Comparison of ENCODE assay signal across 8 cellular contexts in genomic region chr1:50348449-50349241, GRCh38.
A peak's percentile ranks its signal among the peaks of the same experiment; 100 is the strongest.
DNase-seq lines count a peak whose midpoint lies in the region; ATAC-seq and TF ChIP-seq lines count a peak whose summit lies in the region.

No MANE protein-coding gene starts in this region.

- H3K4me1 ChIP-seq in BLaER1 treated with 17β-estradiol and CSF1 and Interleukin-3, amounts not matched to agents 10 nM and 100 nM = peaks cover 39 to 68% (median 55%) of the 10 kb centered on the region in 10 experiments
- H3K4me1 ChIP-seq in OCI-LY3 (ENCODE audit: low read length) (no peaks in the 10 kb centered on the region), right cardiac atrium (ENCODE audit: control insufficient read depth, insufficient read depth, low read length) (no peaks in the 10 kb centered on the region)

- H3K4me2 ChIP-seq in BLaER1 treated with 17β-estradiol and CSF1 and Interleukin-3, amounts not matched to agents 10 nM and 100 nM = peak overlapping the region; percentile 67 to 87 (median 78); a peak in 20 of 22 replicates
- no peak overlapping the region for H3K4me2 ChIP-seq in OCI-LY3 (ENCODE audit: low read length)

- no peak overlapping the region for H2AFZ ChIP-seq in OCI-LY3 (ENCODE audit: low read depth, low read length)

- ATAC-seq in right cardiac atrium (peak; percentile 66 to 75), sciatic nerve (peak; percentile 65), GM18505 (IDR thresholded peaks at IDR 0.05; ENCODE audit: unreplicated experiment) (no peak)

- H3K27ac ChIP-seq in BLaER1 treated with 17β-estradiol and CSF1 and Interleukin-3, amounts not matched to agents 10 nM and 100 nM = peak overlapping the region in 4 of 11 experiments; percentile 58 to 74 (median 69); a peak in 8 of 22 replicates
- H3K27ac ChIP-seq in OCI-LY3 (ENCODE audit: low read length) = no peak overlapping the region
- no peak overlapping the region for H3K27ac ChIP-seq in right cardiac atrium (ENCODE audit: low read length)

- TF ChIP-seq CTCF in GM13976 (IDR thresholded peaks at IDR 0.05; ENCODE audit: borderline replicate concordance, control extremely low read depth, extremely low read depth, insufficient read depth, missing control alignments) = peak; percentile 82
- peak; percentile 70 for TF ChIP-seq CTCF in OCI-LY3 (IDR thresholded peaks at IDR 0.05; ENCODE audit: low read depth, low read length)

- peak; percentile 74 for DNase-seq in GM13976 (ENCODE audit: low spot score)
- peak in 45 of 76 experiments; percentile 3 to 68 (median 23) for DNase-seq in HUDEP-2 (lab: John Stamatoyannopoulos, UW; ENCODE audit: unreplicated experiment in 76 of 76)
- DNase-seq in amniotic stem cell (lab: John Stamatoyannopoulos, UW) = peak; percentile 32
- DNase-seq in right cardiac atrium = peak; percentile 47 to 63 (median 55)
- no peak for DNase-seq in sciatic nerve (ENCODE audit: low spot score)

- peaks cover 0 to 7% (median 0%) of the 10 kb centered on the region in 11 experiments; a peak in 2 of 22 replicates for H3K27me3 ChIP-seq in BLaER1 treated with 17β-estradiol and CSF1 and Interleukin-3, amounts not matched to agents 10 nM and 100 nM
- H3K27me3 ChIP-seq in OCI-LY3 (ENCODE audit: low read depth, low read length) (peaks cover 7% of the 10 kb centered on the region; the same call in 1 of the 2 replicates), right cardiac atrium (ENCODE audit: control insufficient read depth, insufficient read depth) (no peaks in the 10 kb centered on the region)

- H3K4me3 ChIP-seq in BLaER1 treated with 17β-estradiol and CSF1 and Interleukin-3, amounts not matched to agents 10 nM and 100 nM = no peak overlapping the region
- H3K4me3 ChIP-seq in OCI-LY3 (ENCODE audit: low read length) (no peak overlapping the region), right cardiac atrium (ENCODE audit: low read length) (no peak overlapping the region)

- no peak for TF ChIP-seq POLR2A in GM18505 (IDR thresholded peaks at IDR 0.05; ENCODE audit: borderline replicate concordance, extremely low read depth, insufficient read depth, insufficient read length)

- WGBS in right cardiac atrium = 20% methylated on average over 5 of the region's 5 CpGs

- intact Hi-C loops in right cardiac atrium (cut with DNase I) (no loop called here), sciatic nerve (cut with DNase I) (no loop called here)

- no peaks in the 10 kb centered on the region for H3K36me3 ChIP-seq in BLaER1 treated with 17β-estradiol and CSF1 and Interleukin-3, amounts not matched to agents 10 nM and 100 nM
- H3K36me3 ChIP-seq in OCI-LY3 (replicated peaks; ENCODE audit: low read depth, low read length) = no peaks in the 10 kb centered on the region

- H3K79me2 ChIP-seq in OCI-LY3 (ENCODE audit: low read length) = no peaks in the 10 kb centered on the region

- H4K20me1 ChIP-seq in BLaER1 treated with 17β-estradiol and CSF1 and Interleukin-3, amounts not matched to agents 10 nM and 100 nM = 0 out of 22 replicates have a peak, but pooled peaks cover 0 to 15% (median 0%) of the 10 kb centered on the region in 11 experiments
- H4K20me1 ChIP-seq in OCI-LY3 (ENCODE audit: insufficient read depth, low read length) = no peaks in the 10 kb centered on the region

- H3K9ac ChIP-seq in BLaER1 treated with 17β-estradiol and CSF1 and Interleukin-3, amounts not matched to agents 10 nM and 100 nM = peak overlapping the region in 4 of 11 experiments; percentile 19 to 44 (median 28); a peak in 3 of 22 replicates
- H3K9ac ChIP-seq in OCI-LY3 (ENCODE audit: low read length) = no peak overlapping the region

- peaks cover 0 to 9% (median 4%) of the 10 kb centered on the region in 11 experiments; a peak in 7 of 22 replicates for H3K9me3 ChIP-seq in BLaER1 treated with 17β-estradiol and CSF1 and Interleukin-3, amounts not matched to agents 10 nM and 100 nM (replicated peaks in 1 of 11)
- H3K9me3 ChIP-seq in OCI-LY3 (ENCODE audit: insufficient read depth, low read length) = no peaks in the 10 kb centered on the region
- H3K9me3 ChIP-seq in right cardiac atrium (ENCODE audit: control insufficient read depth, low read length) = peaks cover 2% of the 10 kb centered on the region

- in situ Hi-C loops in GM13976 (cut with MboI; ENCODE audit: low sequenced_read_pairs, unreplicated experiment) = no loop called here
